16 cellular contexts compared by ENCODE assay signal in the genomic region with DNA sequence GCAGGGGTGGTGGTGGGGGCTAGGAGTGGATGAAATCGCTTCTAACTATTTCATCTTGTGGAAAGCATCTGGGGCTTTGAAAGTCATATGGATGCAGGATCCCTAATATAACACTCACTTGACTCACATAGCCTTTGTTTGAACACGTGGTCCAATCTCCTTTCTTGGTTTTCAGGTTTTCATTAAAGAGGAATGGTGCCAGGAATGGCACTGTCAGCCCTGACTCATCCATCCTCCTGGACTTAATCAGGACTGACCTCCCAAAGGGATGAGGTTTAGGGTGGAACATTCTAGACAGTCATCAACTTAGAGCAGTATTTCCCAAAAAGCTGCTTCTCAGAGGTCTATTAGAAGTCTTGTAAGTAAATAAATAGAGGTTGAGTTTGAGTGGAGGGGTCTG.
A peak's percentile ranks its signal among the peaks of the same experiment; 100 is the strongest.
DNase-seq lines count a peak whose midpoint lies in the region; ATAC-seq and TF ChIP-seq lines count a peak whose summit lies in the region.
"Had no signal": no experiment of that assay in that cellular context is flagged by ENCODE, and none has a peak within 500 bp of the region (broad histone marks: within the 10 kb centered on the region; RNA-seq: fewer than 3 reads in every experiment).

No MANE protein-coding gene starts in this region.

- H3K4me3 ChIP-seq in psoas muscle (no peak overlapping the region), heart right ventricle (no peak overlapping the region)
- H3K4me3 ChIP-seq: gastrocnemius medialis, testis had no signal

- H3K9me3 ChIP-seq in psoas muscle (peaks cover 3% of the 10 kb centered on the region), heart right ventricle (peaks cover 0 to 5% (median under 1%) of the 10 kb centered on the region in 11 donors)
- H3K9me3 ChIP-seq: testis had no signal

- H3K4me3 Mint-ChIP-seq in immature natural killer cell: no peak overlapping the region
- H3K4me3 Mint-ChIP-seq: activated naive CD4-positive, alpha-beta T cell treated with anti-CD3 and anti-CD28 coated beads, Interleukin-2, amount 10 ng/mL, durations not matched to agents 7 days and 5 days; naive thymus-derived CD4-positive, alpha-beta T cell had no signal

- intact Hi-C loops in psoas muscle (cut with DNase I): no loop called here
- intact Hi-C loops in heart right ventricle (cut with DNase I): no loop called here

- H3K36me3 ChIP-seq in psoas muscle (ENCODE audit: insufficient read depth in 1 of 2, low read depth in 1 of 2): no peaks in the 10 kb centered on the region
- H3K36me3 ChIP-seq in heart right ventricle: no peaks in the 10 kb centered on the region
- H3K36me3 ChIP-seq: gastrocnemius medialis had no signal

- DNase-seq in ELR (ENCODE audit: low read depth) (peak; percentile 89), RPMI7951 (ENCODE audit: low read depth) (peak; percentile 97), epithelial cell of prostate (ENCODE audit: low read depth, low spot score) (peak; percentile 69), psoas muscle (no peak), heart right ventricle (no peak), immature natural killer cell (no peak), SHP77 treated with DMSO at 0.1 percent for 48 hours (lab: John Stamatoyannopoulos, UW) (no peak), OCI-M1 (lab: John Stamatoyannopoulos, UW) (no peak)
- DNase-seq: activated CD8-positive, alpha-beta memory T cell treated with anti-CD3 and anti-CD28 coated beads for 24 hours; activated naive CD4-positive, alpha-beta T cell treated with anti-CD3 and anti-CD28 coated beads, Interleukin-2, amount 10 ng/mL, durations not matched to agents 7 days and 5 days; COR-L47; gastrocnemius medialis; left cardiac atrium; naive thymus-derived CD4-positive, alpha-beta T cell; RPMI8226; testis had no signal

- TF ChIP-seq CTCF in psoas muscle (IDR thresholded peaks at IDR 0.05) (no peak), heart right ventricle (IDR thresholded peaks at IDR 0.05) (no peak)

- H3K4me1 Mint-ChIP-seq in immature natural killer cell: no peaks in the 10 kb centered on the region

- H3K27me3 ChIP-seq in psoas muscle (ENCODE audit: insufficient read depth in 3 of 3, low read length in 2 of 3) (no peaks in the 10 kb centered on the region), heart right ventricle (no peaks in the 10 kb centered on the region)
- H3K27me3 ChIP-seq: gastrocnemius medialis, testis had no signal

- peaks cover 0 to 9% (median 5%) of the 10 kb centered on the region in 6 donors for H3K9me3 Mint-ChIP-seq in immature natural killer cell
- H3K9me3 Mint-ChIP-seq: activated naive CD4-positive, alpha-beta T cell treated with anti-CD3 and anti-CD28 coated beads, Interleukin-2, amount 10 ng/mL, durations not matched to agents 7 days and 5 days had no signal

- H3K27ac Mint-ChIP-seq in immature natural killer cell: no peak overlapping the region
- H3K27ac Mint-ChIP-seq: activated naive CD4-positive, alpha-beta T cell treated with anti-CD3 and anti-CD28 coated beads, Interleukin-2, amount 10 ng/mL, durations not matched to agents 7 days and 5 days had no signal

- peaks cover 8 to 9% (median 8%) of the 10 kb centered on the region in 3 donors for H3K27me3 Mint-ChIP-seq in immature natural killer cell (ENCODE audit: low read depth in 3 of 3)

- 53 to 76% (median 69%) methylated on average over 2 of the region's 2 CpGs for WGBS in psoas muscle, 3 donors
- WGBS in heart right ventricle, 2 donors: 59 to 75% methylated on average over 2 of the region's 2 CpGs

- H3K4me1 ChIP-seq in psoas muscle (peaks cover 3% of the 10 kb centered on the region), heart right ventricle (peaks cover 0 to 22% (median 0%) of the 10 kb centered on the region in 9 donors)
- H3K4me1 ChIP-seq: testis had no signal

- peaks cover 0 to 11% (median 3%) of the 10 kb centered on the region in 3 donors for H3K36me3 Mint-ChIP-seq in immature natural killer cell
- H3K36me3 Mint-ChIP-seq: activated naive CD4-positive, alpha-beta T cell treated with anti-CD3 and anti-CD28 coated beads, Interleukin-2, amount 10 ng/mL, durations not matched to agents 7 days and 5 days had no signal

- peak in 3 of 4 donors; percentile 29 to 72 (median 46) for ATAC-seq in psoas muscle
- ATAC-seq in heart right ventricle: no peak
- ATAC-seq: gastrocnemius medialis; naive thymus-derived CD4-positive, alpha-beta T cell had no signal

- H3K27ac ChIP-seq in epithelial cell of prostate (no peak overlapping the region), psoas muscle (no peak overlapping the region), heart right ventricle (no peak overlapping the region)
- H3K27ac ChIP-seq: gastrocnemius medialis, testis had no signal

Comparison
In these comparisons a context has a peak if more than half of its experiments do, and no peak if none do; other contexts are left out.
1. DNase-seq: peak in ELR (single experiment), RPMI7951 (single experiment) and epithelial cell of prostate (single experiment); none in psoas muscle (0 of 2), heart right ventricle (0 of 2), immature natural killer cell (0 of 3), SHP77 treated with DMSO at 0.1 percent for 48 hours (single experiment) and OCI-M1 (single experiment).
2. ATAC-seq: peak in psoas muscle (3 of 4); none in heart right ventricle (0 of 8).